ENCODE assay signal across 20 cellular contexts in genomic region chr7:140312141-140312846, GRCh38.
"Had no signal": no experiment of that assay in that cellular context is flagged by ENCODE, and none has a peak within 500 bp of the region (broad histone marks: within the 10 kb centered on the region; RNA-seq: fewer than 3 reads in every experiment).

No MANE protein-coding gene starts in this region.

- H3K36me3 ChIP-seq: pancreas, thoracic aorta, upper lobe of left lung, WERI-Rb-1 had no signal

- H3K27ac ChIP-seq: pancreas, thoracic aorta, WERI-Rb-1 had no signal

- FAIRE-seq: bronchial epithelial cell, pancreas had no signal

- H3K36me3 Mint-ChIP-seq: stimulated activated effector memory CD8-positive, alpha-beta T cell treated with anti-CD3 and anti-CD28 coated beads, Interleukin-12 subunit alpha, Interleukin-12 subunit beta, amount 100 ng/mL, for 72 hours had no signal

- H3K4me3 ChIP-seq: mucosa of descending colon, pancreas, smooth muscle cell, thoracic aorta, upper lobe of left lung had no signal

- H3K4me3 Mint-ChIP-seq: activated naive CD4-positive, alpha-beta T cell treated with anti-CD3 and anti-CD28 coated beads, Interleukin-2, amount 50 U/mL, for 24 hours; effector memory CD8-positive, alpha-beta T cell; stimulated activated effector memory CD8-positive, alpha-beta T cell treated with anti-CD3 and anti-CD28 coated beads, Interleukin-12 subunit alpha, Interleukin-12 subunit beta, amount 100 ng/mL, for 72 hours had no signal

- DNase-seq: activated CD4-positive, alpha-beta T cell treated with anti-CD3 and anti-CD28 coated beads for 1 hour; activated CD8-positive, alpha-beta memory T cell treated with anti-CD3 and anti-CD28 coated beads for 24 hours; activated gamma-delta T cell; cerebellar nuclear complex; cortex of kidney; effector memory CD8-positive, alpha-beta T cell; mesenchymal stem cell; mucosa of descending colon; naive B cell; pancreas; stimulated activated CD4-positive, alpha-beta T cell treated with anti-CD3 and anti-CD28 coated beads, Interleukin-4, amount 100 ng/mL, for 24 hours; T1000; upper lobe of left lung; WERI-Rb-1 had no signal

- H3K27me3 ChIP-seq: pancreas, upper lobe of left lung had no signal

- ATAC-seq: effector memory CD8-positive, alpha-beta T cell; mucosa of descending colon; pancreas; sciatic nerve; stimulated activated effector memory CD8-positive, alpha-beta T cell treated with anti-CD3 and anti-CD28 coated beads, Interleukin-12 subunit alpha, Interleukin-12 subunit beta, amount 100 ng/mL, for 72 hours had no signal

- H3K9me3 Mint-ChIP-seq: effector memory CD8-positive, alpha-beta T cell had no signal

- H3K27ac Mint-ChIP-seq: activated naive CD4-positive, alpha-beta T cell treated with anti-CD3 and anti-CD28 coated beads, Interleukin-2, amount 50 U/mL, for 24 hours; naive B cell; stimulated activated effector memory CD8-positive, alpha-beta T cell treated with anti-CD3 and anti-CD28 coated beads, Interleukin-12 subunit alpha, Interleukin-12 subunit beta, amount 100 ng/mL, for 72 hours had no signal

- H3K9me3 ChIP-seq: pancreas had no signal

- H3K4me2 ChIP-seq: smooth muscle cell had no signal
